ENCODE assay signal across 9 cellular contexts in genomic region chr6:113120577-113121285, GRCh38.
A peak's percentile ranks its signal among the peaks of the same experiment; 100 is the strongest.
DNase-seq lines count a peak whose midpoint lies in the region; FAIRE-seq and TF ChIP-seq lines count a peak whose summit lies in the region.
"Had no signal": no experiment of that assay in that cellular context is flagged by ENCODE, and none has a peak within 500 bp of the region (broad histone marks: within the 10 kb centered on the region; RNA-seq: fewer than 3 reads in every experiment).

No MANE protein-coding gene starts in this region.

- no peak for TF ChIP-seq POLR2A in H54 (IDR thresholded peaks at IDR 0.05; ENCODE audit: low read depth, low read length)

- no peak overlapping the region for H3K4me3 ChIP-seq in endodermal cell (ENCODE audit: low read length)

- H3K27ac Mint-ChIP-seq in endodermal cell: no peak overlapping the region
- peak overlapping the region; percentile 92 for H3K27ac Mint-ChIP-seq in osteocyte (ENCODE audit: unreplicated experiment)
- H3K27ac Mint-ChIP-seq: dendritic cell treated with granulocyte-macrophage colony-stimulating factor and Interleukin-4, amounts not matched to agents 40 ng/mL and 50 ng/mL, for 4 days had no signal

- no peak overlapping the region for H3K9ac ChIP-seq in endodermal cell (ENCODE audit: extremely low read depth, low read length, poor library complexity, severe bottlenecking)

- no peaks in the 10 kb centered on the region for H3K9me3 Mint-ChIP-seq in endodermal cell
- H3K9me3 Mint-ChIP-seq in osteocyte (ENCODE audit: unreplicated experiment): peaks cover 23% of the 10 kb centered on the region

- H3K4me1 Mint-ChIP-seq in endodermal cell: no peaks in the 10 kb centered on the region
- H3K4me1 Mint-ChIP-seq in osteocyte (ENCODE audit: unreplicated experiment): peaks cover 59% of the 10 kb centered on the region

- H3K9me3 ChIP-seq in endodermal cell (ENCODE audit: control insufficient read depth, low read length): no peaks in the 10 kb centered on the region

- H3K4me1 ChIP-seq in endodermal cell (ENCODE audit: control insufficient read depth, insufficient read depth, low read length): no peaks in the 10 kb centered on the region

- 80 to 86% methylated on average over 6 to 7 of the region's 7 CpGs for WGBS in endodermal cell (ENCODE audit: insufficient coverage in 1 of 2, insufficient read length in 1 of 2), 2 experiments

- FAIRE-seq in H54 (lab: Jason Lieb, UNC): peak; percentile 92

- H3K27me3 ChIP-seq in endodermal cell (ENCODE audit: control insufficient read depth, insufficient read depth, low read length, poor library complexity, severe bottlenecking): no peaks in the 10 kb centered on the region

- no peak for TF ChIP-seq CTCF in endodermal cell (conservative IDR thresholded peaks at IDR 0.05)
- TF ChIP-seq CTCF in osteocyte (IDR thresholded peaks at IDR 0.05): no peak

- H3K4me3 Mint-ChIP-seq in endodermal cell (no peak overlapping the region), osteocyte (ENCODE audit: unreplicated experiment) (no peak overlapping the region)
- H3K4me3 Mint-ChIP-seq: dendritic cell treated with granulocyte-macrophage colony-stimulating factor and Interleukin-4, amounts not matched to agents 40 ng/mL and 50 ng/mL, for 4 days had no signal

- no peak for DNase-seq in H54 (ENCODE audit: insufficient read length, low spot score)
- peak; percentile 45 for DNase-seq in NOMO-1 treated with dmso at 0.1 percent for 144 hours (lab: John Stamatoyannopoulos, UW; ENCODE audit: unreplicated experiment)
- peak; percentile 46 for DNase-seq in endodermal cell
- DNase-seq in osteocyte (ENCODE audit: extremely low spot score, unreplicated experiment): no peak
- no peak for DNase-seq in NCI-H128 (lab: John Stamatoyannopoulos, UW; ENCODE audit: unreplicated experiment)
- no peak for DNase-seq in NCI-H1092 (lab: John Stamatoyannopoulos, UW)
- DNase-seq in NCI-H1436 treated with DMSO at 0.1 percent for 48 hours (lab: John Stamatoyannopoulos, UW): no peak
- no peak for DNase-seq in COLO829 (ENCODE audit: low spot score)

- peak overlapping the region; percentile 0 for H3K27ac ChIP-seq in endodermal cell (ENCODE audit: low read depth, low read length)

- H3K27me3 Mint-ChIP-seq in endodermal cell (ENCODE audit: insufficient read depth) (no peaks in the 10 kb centered on the region), osteocyte (ENCODE audit: unreplicated experiment) (no peaks in the 10 kb centered on the region)
- H3K27me3 Mint-ChIP-seq: dendritic cell treated with granulocyte-macrophage colony-stimulating factor and Interleukin-4, amounts not matched to agents 40 ng/mL and 50 ng/mL, for 4 days had no signal

- H3K36me3 Mint-ChIP-seq in endodermal cell (ENCODE audit: low read depth) (no peaks in the 10 kb centered on the region), osteocyte (ENCODE audit: unreplicated experiment) (peaks cover 21% of the 10 kb centered on the region)

- H3K36me3 ChIP-seq in endodermal cell (ENCODE audit: control insufficient read depth, insufficient read depth, low read length): no peaks in the 10 kb centered on the region

Comparison
In these comparisons a context has a peak if more than half of its experiments do, and no peak if none do; other contexts are left out.
1. DNase-seq: peak in NOMO-1 treated with dmso at 0.1 percent for 144 hours (single experiment) and endodermal cell (single experiment); none in H54 (single experiment), osteocyte (single experiment), NCI-H128 (single experiment), NCI-H1092 (single experiment), NCI-H1436 treated with DMSO at 0.1 percent for 48 hours (single experiment) and COLO829 (single experiment).